Comparison of ENCODE assay signal across 10 cellular contexts in genomic region chr11:66020618-66021357, GRCh38. TPM values are rescaled to one million over a fixed set of nuclear protein-coding genes. Genes with fewer than 3 reads are reported as not detected.
DNase-seq lines count a peak whose midpoint lies in the region; ATAC-seq and TF ChIP-seq lines count a peak whose summit lies in the region.
"Had no signal": no experiment of that assay in that cellular context is flagged by ENCODE, and none has a peak within 500 bp of the region (broad histone marks: within the 10 kb centered on the region; RNA-seq: fewer than 3 reads in every experiment).

No MANE protein-coding gene starts in this region.

- no peaks in the 10 kb centered on the region for H3K9me3 Mint-ChIP-seq in natural killer cell treated with Interleukin-12 subunit alpha and Interleukin-12 subunit beta and Interleukin-15 and Interleukin-18, amount 100 ng/mL, for 72 hours
- H3K9me3 Mint-ChIP-seq: stimulated activated memory B cell treated with anti-CD40 and anti-IgM and Interleukin-4, amounts not matched to agents 10 μg/mL and 1 μg/mL and 100 μg/mL, for 72 hours had no signal

- peak overlapping the region; percentile 73 to 88 for H3K27ac Mint-ChIP-seq in natural killer cell treated with Interleukin-12 subunit alpha and Interleukin-12 subunit beta and Interleukin-15 and Interleukin-18, amount 100 ng/mL, for 72 hours
- H3K27ac Mint-ChIP-seq: stimulated activated memory B cell treated with anti-CD40 and anti-IgM and Interleukin-4, amounts not matched to agents 10 μg/mL and 1 μg/mL and 100 μg/mL, for 72 hours had no signal

- peak; percentile 95 to 97 for ATAC-seq in natural killer cell treated with Interleukin-12 subunit alpha and Interleukin-12 subunit beta and Interleukin-15 and Interleukin-18, amount 100 ng/mL, for 72 hours
- ATAC-seq in HG02623 (IDR thresholded peaks at IDR 0.05; ENCODE audit: unreplicated experiment) = no peak
- ATAC-seq: stimulated activated memory B cell treated with anti-CD40 and anti-IgM and Interleukin-4, amounts not matched to agents 10 μg/mL and 1 μg/mL and 100 μg/mL, for 72 hours had no signal

- no peak overlapping the region for H3K4me3 ChIP-seq in astrocyte of the spinal cord (ENCODE audit: low read depth, low read length)

- H3K36me3 Mint-ChIP-seq in natural killer cell treated with Interleukin-12 subunit alpha and Interleukin-12 subunit beta and Interleukin-15 and Interleukin-18, amount 100 ng/mL, for 72 hours = no peaks in the 10 kb centered on the region
- H3K36me3 Mint-ChIP-seq: stimulated activated memory B cell treated with anti-CD40 and anti-IgM and Interleukin-4, amounts not matched to agents 10 μg/mL and 1 μg/mL and 100 μg/mL, for 72 hours had no signal

- DNase-seq in DMS53 treated with DMSO at 0.1 percent for 48 hours (lab: John Stamatoyannopoulos, UW; ENCODE audit: unreplicated experiment) (peak; percentile 76), NCI-H226 (peak; percentile 57), astrocyte of the spinal cord (ENCODE audit: low read depth, low spot score) (peak; percentile 70), cortex of kidney (lab: John Stamatoyannopoulos, UW) (no peak), NCI-H82 (lab: John Stamatoyannopoulos, UW) (no peak), NCI-H187 treated with DMSO at 0.1 percent for 48 hours (lab: John Stamatoyannopoulos, UW) (no peak)
- DNase-seq in natural killer cell treated with Interleukin-12 subunit alpha and Interleukin-12 subunit beta and Interleukin-15 and Interleukin-18, amount 100 ng/mL, for 72 hours (ENCODE audit: low spot score) = peak; percentile 92

- TF ChIP-seq CTCF in astrocyte of the spinal cord (IDR thresholded peaks at IDR 0.05; ENCODE audit: low read depth, low read length) = no peak

- peaks cover 26 to 31% of the 10 kb centered on the region in 2 donors for H3K4me1 Mint-ChIP-seq in natural killer cell treated with Interleukin-12 subunit alpha and Interleukin-12 subunit beta and Interleukin-15 and Interleukin-18, amount 100 ng/mL, for 72 hours (ENCODE audit: low read depth in 2 of 2)

- peaks cover 0 to 3% of the 10 kb centered on the region in 2 donors for H3K27me3 Mint-ChIP-seq in natural killer cell treated with Interleukin-12 subunit alpha and Interleukin-12 subunit beta and Interleukin-15 and Interleukin-18, amount 100 ng/mL, for 72 hours

- peak overlapping the region; percentile 78 for H3K4me3 Mint-ChIP-seq in natural killer cell treated with Interleukin-12 subunit alpha and Interleukin-12 subunit beta and Interleukin-15 and Interleukin-18, amount 100 ng/mL, for 72 hours
- H3K4me3 Mint-ChIP-seq: stimulated activated memory B cell treated with anti-CD40 and anti-IgM and Interleukin-4, amounts not matched to agents 10 μg/mL and 1 μg/mL and 100 μg/mL, for 72 hours had no signal

- in situ Hi-C loops in astrocyte of the spinal cord (cut with HindIII; ENCODE audit: low sequenced_read_pairs) = no loop called here

RNA-seq across cellular contexts. Expression of gene CATSPER1, which starts 5.5 kb away (rescaled TPM):
- total RNA-seq in natural killer cell treated with Interleukin-12 subunit alpha and Interleukin-12 subunit beta and Interleukin-15 and Interleukin-18, amount 100 ng/mL, for 72 hours = 1 to 10 TPM; 1.5 to 8.8 TPM

RNA-seq across cellular contexts. Expression of gene CST6, which starts 9.0 kb away (rescaled TPM):
- total RNA-seq in natural killer cell treated with Interleukin-12 subunit alpha and Interleukin-12 subunit beta and Interleukin-15 and Interleukin-18, amount 100 ng/mL, for 72 hours = under 1 TPM in 1 of 2 donors, not detected in 1; 0.52 TPM
- total RNA-seq: mononuclear cell had no signal

RNA-seq across cellular contexts. Expression of gene BANF1, which starts 18.5 kb away (rescaled TPM):
- 100 to 1,000 TPM; 190 to 376 TPM for total RNA-seq in natural killer cell treated with Interleukin-12 subunit alpha and Interleukin-12 subunit beta and Interleukin-15 and Interleukin-18, amount 100 ng/mL, for 72 hours

RNA-seq across cellular contexts. Expression of gene EIF1AD, which starts 18.8 kb away (rescaled TPM):
- 10 to 100 TPM; 69.6 to 82.1 TPM for total RNA-seq in natural killer cell treated with Interleukin-12 subunit alpha and Interleukin-12 subunit beta and Interleukin-15 and Interleukin-18, amount 100 ng/mL, for 72 hours

RNA-seq across cellular contexts. Expression of gene GAL3ST3, which starts 28.2 kb away (rescaled TPM):
- total RNA-seq in natural killer cell treated with Interleukin-12 subunit alpha and Interleukin-12 subunit beta and Interleukin-15 and Interleukin-18, amount 100 ng/mL, for 72 hours = not detected
- total RNA-seq: mononuclear cell had no signal

Comparison
In these comparisons a context has a peak if more than half of its experiments do, and no peak if none do; other contexts are left out.
1. DNase-seq: peak in DMS53 treated with DMSO at 0.1 percent for 48 hours (single experiment), NCI-H226 (single experiment), astrocyte of the spinal cord (single experiment) and natural killer cell treated with Interleukin-12 subunit alpha and Interleukin-12 subunit beta and Interleukin-15 and Interleukin-18, amount 100 ng/mL, for 72 hours (single experiment); none in cortex of kidney (single experiment), NCI-H82 (single experiment) and NCI-H187 treated with DMSO at 0.1 percent for 48 hours (single experiment).